In genomic region chr17:4220655-4221054, GRCh38 we compare ENCODE assay signal across 13 cellular contexts. TPM values are rescaled to one million over a fixed set of nuclear protein-coding genes. Genes with fewer than 3 reads are reported as not detected.
A peak's percentile ranks its signal among the peaks of the same experiment; 100 is the strongest.
DNase-seq lines count a peak whose midpoint lies in the region; ATAC-seq and TF ChIP-seq lines count a peak whose summit lies in the region.
"Had no signal": no experiment of that assay in that cellular context is flagged by ENCODE, and none has a peak within 500 bp of the region (broad histone marks: within the 10 kb centered on the region; RNA-seq: fewer than 3 reads in every experiment).

No MANE protein-coding gene starts in this region.

- no peak overlapping the region for H3K9ac ChIP-seq in trophoblast cell (ENCODE audit: low read length)

- H3K4me3 Mint-ChIP-seq in activated T-helper 17 cell treated with anti-CD3 and anti-CD28 coated beads, Interleukin-2, amount 50 U/mL, for 72 hours = no peak overlapping the region
- H3K4me3 Mint-ChIP-seq: naive B cell; T-helper 2 cell treated with Interferon-gamma antibody and Interleukin-4, amounts not matched to agents 5 μg/mL and 100 μg/mL, for 36 hours had no signal

- TF ChIP-seq CTCF in AG04450 (IDR thresholded peaks at IDR 0.05; ENCODE audit: low read depth, low read length) = no peak

- no peak overlapping the region for H3K4ac ChIP-seq in trophoblast cell (ENCODE audit: low read depth, low read length)

- peaks cover 6% of the 10 kb centered on the region for H3K79me1 ChIP-seq in trophoblast cell (ENCODE audit: low read length)

- H3K9me3 Mint-ChIP-seq in activated T-helper 17 cell treated with anti-CD3 and anti-CD28 coated beads, Interleukin-2, amount 50 U/mL, for 72 hours = no peaks in the 10 kb centered on the region
- H3K9me3 Mint-ChIP-seq: naive B cell; T-helper 2 cell treated with Interferon-gamma antibody and Interleukin-4, amounts not matched to agents 5 μg/mL and 100 μg/mL, for 36 hours had no signal

- no peaks in the 10 kb centered on the region for H3K27me3 Mint-ChIP-seq in activated T-helper 17 cell treated with anti-CD3 and anti-CD28 coated beads, Interleukin-2, amount 50 U/mL, for 72 hours
- H3K27me3 Mint-ChIP-seq: naive B cell had no signal

- H2BK120ac ChIP-seq in trophoblast cell (ENCODE audit: insufficient read depth, low read length, poor library complexity) = no peak overlapping the region

- H2BK5ac ChIP-seq in trophoblast cell (ENCODE audit: low read depth, low read length, poor library complexity) = no peak overlapping the region

- ATAC-seq in activated T-helper 17 cell treated with anti-CD3 and anti-CD28 coated beads, Interleukin-2, amount 50 U/mL, for 72 hours (replicated peaks) = no peak
- ATAC-seq in left ventricle myocardium superior (peak; percentile 82), GM18517 (IDR thresholded peaks at IDR 0.05; ENCODE audit: unreplicated experiment) (no peak), HG02610 (IDR thresholded peaks at IDR 0.05; ENCODE audit: unreplicated experiment) (no peak)

- no peak overlapping the region for H3K4me2 ChIP-seq in trophoblast cell (ENCODE audit: low read length)

- no peak overlapping the region for H3K18ac ChIP-seq in trophoblast cell (ENCODE audit: low read length)

- H3K27ac ChIP-seq in AG04450 (ENCODE audit: low read depth, low read length) = peak overlapping the region; percentile 2
- peak overlapping the region; percentile 49 for H3K27ac ChIP-seq in trophoblast cell (ENCODE audit: low read depth, low read length)
- H3K27ac ChIP-seq: C4-2B, suprapubic skin had no signal

- H3K14ac ChIP-seq in trophoblast cell (ENCODE audit: low read length) = no peak overlapping the region

- no peak overlapping the region for H4K12ac ChIP-seq in trophoblast cell (ENCODE audit: low read depth, low read length)

- H3K9me3 ChIP-seq in AG04450 (ENCODE audit: control insufficient read depth, insufficient read depth, low read length) (no peaks in the 10 kb centered on the region), trophoblast cell (ENCODE audit: insufficient read depth, low read depth, low read length) (no peaks in the 10 kb centered on the region)
- H3K9me3 ChIP-seq: suprapubic skin had no signal

- H4K8ac ChIP-seq in trophoblast cell (ENCODE audit: low read depth, low read length) = no peak overlapping the region

- H3K23ac ChIP-seq in trophoblast cell (ENCODE audit: low read length) = no peak overlapping the region

- no peak overlapping the region for H3K4me3 ChIP-seq in AG04450 (ENCODE audit: low read depth, low read length)
- H3K4me3 ChIP-seq in trophoblast cell (ENCODE audit: low read depth, low read length) = no peak overlapping the region
- H3K4me3 ChIP-seq: suprapubic skin had no signal

- no peak overlapping the region for H4K91ac ChIP-seq in trophoblast cell (ENCODE audit: low read depth, low read length)

- peaks cover 7 to 23% of the 10 kb centered on the region in 2 experiments for H3K36me3 ChIP-seq in trophoblast cell (ENCODE audit: control insufficient read depth in 1 of 2, insufficient read depth in 2 of 2, low read length in 2 of 2)
- H3K36me3 ChIP-seq: suprapubic skin had no signal

- peaks cover under 1% of the 10 kb centered on the region for H3K4me1 Mint-ChIP-seq in activated T-helper 17 cell treated with anti-CD3 and anti-CD28 coated beads, Interleukin-2, amount 50 U/mL, for 72 hours

- CTCF ChIA-PET in AG04450 (lab: Charles Lee) = interaction anchor here (1.1 to 2.1 kb wide), 3 partner anchors 21 to 200 kb away, joined by 3 to 6 read pairs (median 5); no protein-coding TSS in a partner anchor

- H3K36me3 Mint-ChIP-seq in activated T-helper 17 cell treated with anti-CD3 and anti-CD28 coated beads, Interleukin-2, amount 50 U/mL, for 72 hours (ENCODE audit: low read depth) = peaks cover 59% of the 10 kb centered on the region

- peak overlapping the region; percentile 69 for H3K27ac Mint-ChIP-seq in activated T-helper 17 cell treated with anti-CD3 and anti-CD28 coated beads, Interleukin-2, amount 50 U/mL, for 72 hours
- H3K27ac Mint-ChIP-seq: T-helper 2 cell treated with Interferon-gamma antibody and Interleukin-4, amounts not matched to agents 5 μg/mL and 100 μg/mL, for 36 hours had no signal

- H3K27me3 ChIP-seq in AG04450 (ENCODE audit: control insufficient read depth, insufficient read depth, low read length) (no peaks in the 10 kb centered on the region), trophoblast cell (ENCODE audit: insufficient read depth, low read length) (no peaks in the 10 kb centered on the region)
- H3K27me3 ChIP-seq: suprapubic skin had no signal

- intact Hi-C loops in left ventricle myocardium superior (cut with micrococcal nuclease) = no loop called here

- POLR2A ChIA-PET in AG04450 (lab: Yijun Ruan, JAX) = no interaction called here

- WGBS in trophoblast cell (ENCODE audit: extremely low coverage, insufficient coverage, insufficient read length) = no CpG with 5 or more reads among the region's 7 CpGs

- no peak overlapping the region for H2AFZ ChIP-seq in trophoblast cell (ENCODE audit: insufficient read depth, low read length, poor library complexity)

- no peak for DNase-seq in AG04450 (ENCODE audit: low read depth, low spot score)
- no peak for DNase-seq in left ventricle myocardium superior
- peak in 1 of 2 donors; percentile 33 for DNase-seq in trophoblast cell
- DNase-seq in HUDEP-2 (lab: John Stamatoyannopoulos, UW; ENCODE audit: unreplicated experiment in 76 of 76) = no peak
- DNase-seq in NK-92 (lab: John Stamatoyannopoulos, UW; ENCODE audit: unreplicated experiment) = no peak
- DNase-seq: naive B cell, NCI-H1048 had no signal

- H3K79me2 ChIP-seq in trophoblast cell (ENCODE audit: control insufficient read depth, insufficient read depth, low read length, poor library complexity) = peaks cover 2% of the 10 kb centered on the region

- peak overlapping the region; percentile 52 for H2BK12ac ChIP-seq in trophoblast cell (ENCODE audit: low read length)

- peaks cover 5 to 8% of the 10 kb centered on the region in 2 experiments for H3K4me1 ChIP-seq in trophoblast cell (ENCODE audit: control insufficient read depth in 1 of 2, insufficient read depth in 2 of 2, low read length in 2 of 2)

- H2AK5ac ChIP-seq in trophoblast cell (ENCODE audit: low read length) = no peak overlapping the region

RNA-seq across cellular contexts. Expression of gene ANKFY1, which starts 43.1 kb away (rescaled TPM):
- polyA plus RNA-seq in AG04450 (2011; rRNA removed) = 38.8 and 42.8 TPM in 2 replicates
- polyA minus RNA-seq in AG04450 (2011; rRNA and poly(A)+ RNA removed) = 67.3 and 83.3 TPM in 2 replicates
- total RNA-seq in activated T-helper 17 cell treated with anti-CD3 and anti-CD28 coated beads, Interleukin-2, amount 50 U/mL, for 72 hours = 10 to 100 TPM; 31.7 to 48.3 TPM
- 24.4 TPM for total RNA-seq in left ventricle myocardium superior
- 20.7 and 20.8 TPM in 2 replicates for polyA plus RNA-seq in trophoblast cell (2013)
